Comparison of ENCODE assay signal across 10 cellular contexts in genomic region chr9:133368249-133368881, GRCh38. TPM values are rescaled to one million over a fixed set of nuclear protein-coding genes. Genes with fewer than 3 reads are reported as not detected.
A peak's percentile ranks its signal among the peaks of the same experiment; 100 is the strongest.
DNase-seq lines count a peak whose midpoint lies in the region; ATAC-seq and TF ChIP-seq lines count a peak whose summit lies in the region.
"Had no signal": no experiment of that assay in that cellular context is flagged by ENCODE, and none has a peak within 500 bp of the region (broad histone marks: within the 10 kb centered on the region; RNA-seq: fewer than 3 reads in every experiment).

No MANE protein-coding gene starts in this region.

- POLR2A ChIA-PET in CD4-positive, alpha-beta memory T cell (lab: Charles Lee; ENCODE audit: partially characterized antibody): interaction anchor here (18.7 kb wide), 1 partner anchor 16 kb away, joined by 437 read pairs; the partner anchor contains the start of genes MED22, RPL7A, SURF1 and SURF2

- no peak overlapping the region for H3K4me3 ChIP-seq in CD4-positive, alpha-beta memory T cell (ENCODE audit: low read length in 2 of 2)
- H3K4me3 ChIP-seq in MM.1S (ENCODE audit: low read length) (no peak overlapping the region), esophagus muscularis mucosa (no peak overlapping the region)

- peak overlapping the region; percentile 85 for H3K27ac ChIP-seq in CD4-positive, alpha-beta memory T cell (ENCODE audit: low read depth, low read length)
- H3K27ac ChIP-seq in MM.1S (ENCODE audit: low read length): no peak overlapping the region
- H3K27ac ChIP-seq in esophagus muscularis mucosa (replicated peaks in 1 of 4): no peak overlapping the region

- intact Hi-C loops in CD4-positive, alpha-beta memory T cell (cut with micrococcal nuclease): no loop called here
- intact Hi-C loops in esophagus muscularis mucosa (cut with DNase I): no loop called here

- no peaks in the 10 kb centered on the region for H3K9me2 ChIP-seq in MM.1S (replicated peaks; ENCODE audit: insufficient read depth, low read length)

- H3K9me3 ChIP-seq in CD4-positive, alpha-beta memory T cell (ENCODE audit: control insufficient read depth in 1 of 2, low read length in 2 of 2): no peaks in the 10 kb centered on the region
- no peaks in the 10 kb centered on the region for H3K9me3 ChIP-seq in MM.1S (replicated peaks; ENCODE audit: insufficient read depth, low read length)
- H3K9me3 ChIP-seq in esophagus muscularis mucosa: no peaks in the 10 kb centered on the region

- CTCF ChIA-PET in CD4-positive, alpha-beta memory T cell (lab: Charles Lee; ENCODE audit: partially characterized antibody): interaction anchor here (2.5 kb wide), 1 partner anchor 182 kb away, joined by 12 read pairs; no protein-coding TSS in a partner anchor

- no peaks in the 10 kb centered on the region for H3K9me3 Mint-ChIP-seq in CD4-positive, alpha-beta memory T cell
- no peaks in the 10 kb centered on the region for H3K9me3 Mint-ChIP-seq in central memory CD8-positive, alpha-beta T cell
- H3K9me3 Mint-ChIP-seq in natural killer cell treated with Interleukin-12 subunit alpha and Interleukin-12 subunit beta and Interleukin-15 and Interleukin-18, amount 100 ng/mL, for 72 hours: no peaks in the 10 kb centered on the region

- H3K9ac ChIP-seq in MM.1S (ENCODE audit: low read length): no peak overlapping the region

- peaks cover 49 to 78% (median 51%) of the 10 kb centered on the region in 4 donors for H3K4me1 Mint-ChIP-seq in CD4-positive, alpha-beta memory T cell
- H3K4me1 Mint-ChIP-seq in central memory CD8-positive, alpha-beta T cell: peaks cover 76% of the 10 kb centered on the region
- peaks cover 61 to 71% of the 10 kb centered on the region in 2 donors for H3K4me1 Mint-ChIP-seq in natural killer cell treated with Interleukin-12 subunit alpha and Interleukin-12 subunit beta and Interleukin-15 and Interleukin-18, amount 100 ng/mL, for 72 hours (ENCODE audit: low read depth in 2 of 2)

- no peaks in the 10 kb centered on the region for H3F3A ChIP-seq in MM.1S (ENCODE audit: insufficient read depth, low read length)

- no peaks in the 10 kb centered on the region for H3K27me3 ChIP-seq in CD4-positive, alpha-beta memory T cell (ENCODE audit: insufficient read depth, low read length)
- H3K27me3 ChIP-seq in MM.1S (replicated peaks; ENCODE audit: insufficient read depth, low read length): no peaks in the 10 kb centered on the region
- H3K27me3 ChIP-seq in esophagus muscularis mucosa: no peaks in the 10 kb centered on the region

- no peak for TF ChIP-seq EP300 in esophagus muscularis mucosa (IDR thresholded peaks at IDR 0.05)

- peak overlapping the region; percentile 53 to 88 (median 67) for H3K4me3 Mint-ChIP-seq in CD4-positive, alpha-beta memory T cell
- H3K4me3 Mint-ChIP-seq in central memory CD8-positive, alpha-beta T cell: peak overlapping the region; percentile 71
- peak overlapping the region; percentile 89 for H3K4me3 Mint-ChIP-seq in natural killer cell treated with Interleukin-12 subunit alpha and Interleukin-12 subunit beta and Interleukin-15 and Interleukin-18, amount 100 ng/mL, for 72 hours

- peaks cover 70% of the 10 kb centered on the region for H3K4me1 ChIP-seq in CD4-positive, alpha-beta memory T cell (ENCODE audit: insufficient read depth, low read length)
- H3K4me1 ChIP-seq in MM.1S (ENCODE audit: low read length): no peaks in the 10 kb centered on the region
- H3K4me1 ChIP-seq in esophagus muscularis mucosa: peaks cover 49 to 70% (median 60%) of the 10 kb centered on the region in 4 donors

- H3K36me3 ChIP-seq in CD4-positive, alpha-beta memory T cell (ENCODE audit: insufficient read depth, low read length): peaks cover 60% of the 10 kb centered on the region
- H3K36me3 ChIP-seq in MM.1S (replicated peaks; ENCODE audit: insufficient read depth, low read length) (peaks cover 9% of the 10 kb centered on the region; the same call in 1 of the 2 replicates), esophagus muscularis mucosa (peaks cover 33 to 69% (median 60%) of the 10 kb centered on the region in 4 donors)

- peaks cover 86% of the 10 kb centered on the region for H3K79me2 ChIP-seq in MM.1S (ENCODE audit: low read length)

- H3K27me3 Mint-ChIP-seq in CD4-positive, alpha-beta memory T cell: no peaks in the 10 kb centered on the region
- no peaks in the 10 kb centered on the region for H3K27me3 Mint-ChIP-seq in central memory CD8-positive, alpha-beta T cell
- H3K27me3 Mint-ChIP-seq in natural killer cell treated with Interleukin-12 subunit alpha and Interleukin-12 subunit beta and Interleukin-15 and Interleukin-18, amount 100 ng/mL, for 72 hours: no peaks in the 10 kb centered on the region

- no peak overlapping the region for H2AFZ ChIP-seq in MM.1S (ENCODE audit: low read length)

- peak in 1 of 5 donors; percentile 13 for DNase-seq in CD4-positive, alpha-beta memory T cell
- DNase-seq in NCI-H2081 (lab: John Stamatoyannopoulos, UW) (peak; percentile 85 to 96), MM.1S (no peak), esophagus muscularis mucosa (ENCODE audit: extremely low spot score) (no peak), nucleus accumbens (lab: John Stamatoyannopoulos, UW) (no peak)
- DNase-seq in central memory CD8-positive, alpha-beta T cell (ENCODE audit: low spot score in 2 of 2): no peak
- DNase-seq in natural killer cell treated with Interleukin-12 subunit alpha and Interleukin-12 subunit beta and Interleukin-15 and Interleukin-18, amount 100 ng/mL, for 72 hours (ENCODE audit: low spot score): no peak
- DNase-seq: SIG-M5 had no signal

- H3K27ac Mint-ChIP-seq in CD4-positive, alpha-beta memory T cell: peak overlapping the region; percentile 81 to 99 (median 96)
- H3K27ac Mint-ChIP-seq in central memory CD8-positive, alpha-beta T cell (ENCODE audit: low read depth): peak overlapping the region; percentile 96
- H3K27ac Mint-ChIP-seq in natural killer cell treated with Interleukin-12 subunit alpha and Interleukin-12 subunit beta and Interleukin-15 and Interleukin-18, amount 100 ng/mL, for 72 hours: peak overlapping the region; percentile 96 to 99

- H3K36me3 Mint-ChIP-seq in CD4-positive, alpha-beta memory T cell: peaks cover 24 to 58% of the 10 kb centered on the region in 2 donors
- peaks cover 57% of the 10 kb centered on the region for H3K36me3 Mint-ChIP-seq in central memory CD8-positive, alpha-beta T cell (ENCODE audit: insufficient read depth)
- H3K36me3 Mint-ChIP-seq in natural killer cell treated with Interleukin-12 subunit alpha and Interleukin-12 subunit beta and Interleukin-15 and Interleukin-18, amount 100 ng/mL, for 72 hours: peaks cover 44% of the 10 kb centered on the region

- TF ChIP-seq CTCF in MM.1S (IDR thresholded peaks at IDR 0.05; ENCODE audit: low read length) (no peak), esophagus muscularis mucosa (IDR thresholded peaks at IDR 0.05) (no peak)

- WGBS in esophagus muscularis mucosa: 66% methylated on average over 13 of the region's 18 CpGs

- no peak for TF ChIP-seq POLR2A in esophagus muscularis mucosa (IDR thresholded peaks at IDR 0.05; ENCODE audit: low read depth)

- H3K4me2 ChIP-seq in MM.1S (ENCODE audit: low read depth, low read length): no peak overlapping the region

- no peak for ATAC-seq in central memory CD8-positive, alpha-beta T cell (replicated peaks; ENCODE audit: extremely low read depth, poor library complexity, severe bottlenecking)
- no peak for ATAC-seq in natural killer cell treated with Interleukin-12 subunit alpha and Interleukin-12 subunit beta and Interleukin-15 and Interleukin-18, amount 100 ng/mL, for 72 hours
- no peak for ATAC-seq in HG03159 (IDR thresholded peaks at IDR 0.05; ENCODE audit: unreplicated experiment)

- H4K20me1 ChIP-seq in MM.1S (ENCODE audit: insufficient read depth, low read length): peaks cover 47% of the 10 kb centered on the region

RNA-seq across cellular contexts. Expression of gene SURF4, which starts 7.5 kb away (rescaled TPM):
- total RNA-seq in CD4-positive, alpha-beta memory T cell: 100 to 1,000 TPM; 103 to 110 TPM
- 100 to 1,000 TPM; 156 to 264 TPM for polyA plus RNA-seq in CD4-positive, alpha-beta memory T cell
- 100 to 1,000 TPM; 390 to 433 TPM for total RNA-seq in natural killer cell treated with Interleukin-12 subunit alpha and Interleukin-12 subunit beta and Interleukin-15 and Interleukin-18, amount 100 ng/mL, for 72 hours
- total RNA-seq in esophagus muscularis mucosa: 100 to 1,000 TPM in 3 of 4 donors, 10 to 100 TPM in 1; 83.9 to 139 (median 127) TPM

RNA-seq across cellular contexts. Expression of gene STKLD1, which starts 7.8 kb away (rescaled TPM):
- total RNA-seq in CD4-positive, alpha-beta memory T cell: 1 to 10 TPM; 1.4 to 2.1 TPM
- polyA plus RNA-seq in CD4-positive, alpha-beta memory T cell: 1 to 10 TPM in 1 of 2 donors, not detected in 1; 1.5 TPM
- total RNA-seq in natural killer cell treated with Interleukin-12 subunit alpha and Interleukin-12 subunit beta and Interleukin-15 and Interleukin-18, amount 100 ng/mL, for 72 hours: under 1 TPM in 1 of 2 donors, not detected in 1; 0.19 TPM
- 1 to 10 TPM in 2 of 4 donors, under 1 TPM in 1, not detected in 1; 0.26 to 2.1 (median 1.0) TPM for total RNA-seq in esophagus muscularis mucosa
- total RNA-seq: M059J had no signal

RNA-seq across cellular contexts. Expression of gene SURF2, which starts 12.0 kb away (rescaled TPM):
- 10 to 100 TPM; 19.5 to 19.8 TPM for total RNA-seq in CD4-positive, alpha-beta memory T cell
- 10 to 100 TPM; 29.7 to 46.7 TPM for polyA plus RNA-seq in CD4-positive, alpha-beta memory T cell
- 10 to 100 TPM; 15.2 to 21.6 TPM for total RNA-seq in natural killer cell treated with Interleukin-12 subunit alpha and Interleukin-12 subunit beta and Interleukin-15 and Interleukin-18, amount 100 ng/mL, for 72 hours
- 10 to 100 TPM; 16.1 to 36.4 (median 28.7) TPM for total RNA-seq in esophagus muscularis mucosa

RNA-seq across cellular contexts. Expression of gene SURF1, which starts 12.1 kb away (rescaled TPM):
- total RNA-seq in CD4-positive, alpha-beta memory T cell: 10 to 100 TPM; 54.3 to 61.1 TPM
- 100 to 1,000 TPM; 105 to 114 TPM for polyA plus RNA-seq in CD4-positive, alpha-beta memory T cell
- total RNA-seq in natural killer cell treated with Interleukin-12 subunit alpha and Interleukin-12 subunit beta and Interleukin-15 and Interleukin-18, amount 100 ng/mL, for 72 hours: 10 to 100 TPM; 26.0 to 28.4 TPM
- total RNA-seq in esophagus muscularis mucosa: 10 to 100 TPM; 50.4 to 86.4 (median 69.2) TPM

RNA-seq across cellular contexts. Expression of gene RPL7A, which starts 20.3 kb away (rescaled TPM):
- 1,000 to 10,000 TPM; 2,104 to 2,268 TPM for total RNA-seq in CD4-positive, alpha-beta memory T cell
- 1,000 to 10,000 TPM in 1 of 2 donors, 100 to 1,000 TPM in 1; 794 to 1,144 TPM for polyA plus RNA-seq in CD4-positive, alpha-beta memory T cell
- 1,000 to 10,000 TPM; 1,580 to 1,944 TPM for total RNA-seq in natural killer cell treated with Interleukin-12 subunit alpha and Interleukin-12 subunit beta and Interleukin-15 and Interleukin-18, amount 100 ng/mL, for 72 hours
- 1,000 to 10,000 TPM; 1,466 to 2,142 (median 1,771) TPM for total RNA-seq in esophagus muscularis mucosa

Comparison
In these comparisons a context has a peak if more than half of its experiments do, and no peak if none do; other contexts are left out.
1. DNase-seq: peak in NCI-H2081 (2 of 2); none in central memory CD8-positive, alpha-beta T cell (0 of 2), natural killer cell treated with Interleukin-12 subunit alpha and Interleukin-12 subunit beta and Interleukin-15 and Interleukin-18, amount 100 ng/mL, for 72 hours (single experiment), MM.1S (single experiment), esophagus muscularis mucosa (single experiment) and nucleus accumbens (0 of 56).
2. Peak in every context shown above with its lines, with median percentiles within 50 percentile points of each other: H3K27ac Mint-ChIP-seq and H3K4me3 Mint-ChIP-seq.